In the genomic region with DNA sequence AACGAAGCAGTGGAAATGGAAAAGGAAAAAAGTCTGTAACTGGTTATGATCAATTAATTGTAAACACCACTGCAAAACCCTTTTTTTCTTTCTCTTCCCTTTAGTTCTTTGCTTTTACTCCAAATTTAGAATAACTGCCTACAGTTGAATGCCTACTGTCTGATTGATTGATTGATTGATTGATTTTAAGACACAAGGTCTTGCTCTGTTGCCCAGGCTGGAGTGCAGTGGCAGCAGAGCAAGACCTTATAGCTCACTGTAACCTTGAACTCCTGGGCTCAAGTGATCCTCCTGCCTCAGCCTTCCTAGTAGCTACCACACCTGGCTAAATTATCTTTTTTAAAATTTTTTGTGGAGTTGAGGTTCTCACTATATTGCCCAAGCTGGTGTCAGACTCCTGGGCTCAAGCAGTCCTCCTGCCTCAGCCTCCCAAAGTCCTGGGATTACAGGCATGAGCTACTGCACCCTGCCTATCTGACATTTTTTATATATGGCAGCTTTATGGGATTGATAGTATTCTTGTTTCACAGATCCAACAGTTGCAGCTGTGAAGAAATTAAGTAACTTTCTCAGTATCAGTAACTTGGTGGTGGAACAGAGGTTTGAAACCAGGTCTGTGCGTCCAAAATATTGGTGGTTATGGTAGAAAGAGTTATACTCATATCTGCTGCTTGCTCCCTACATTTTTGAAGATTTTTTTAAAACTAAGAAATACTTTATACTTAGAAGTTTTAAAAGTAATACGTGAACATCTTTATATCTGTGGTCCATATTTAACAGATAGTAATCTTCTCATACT, we compare ENCODE assay signal across 15 cellular contexts. TPM values are rescaled to one million over a fixed set of nuclear protein-coding genes. Genes with fewer than 3 reads are reported as not detected.
A peak's percentile ranks its signal among the peaks of the same experiment; 100 is the strongest.
DNase-seq lines count a peak whose midpoint lies in the region; ATAC-seq lines count a peak whose summit lies in the region.
"Had no signal": no experiment of that assay in that cellular context is flagged by ENCODE, and none has a peak within 500 bp of the region (broad histone marks: within the 10 kb centered on the region; RNA-seq: fewer than 3 reads in every experiment).

No MANE protein-coding gene starts in this region.

- no peak overlapping the region for H3K9ac ChIP-seq in trophoblast cell (ENCODE audit: low read length)

- H3K4me2 ChIP-seq in trophoblast cell (ENCODE audit: low read length): no peak overlapping the region

- H3K36me3 ChIP-seq in trophoblast cell (ENCODE audit: control insufficient read depth in 1 of 2, insufficient read depth in 2 of 2, low read length in 2 of 2): peaks cover 0 to 8% of the 10 kb centered on the region in 2 experiments

- H2BK12ac ChIP-seq in trophoblast cell (ENCODE audit: low read length): no peak overlapping the region

- no peak overlapping the region for H3K18ac ChIP-seq in trophoblast cell (ENCODE audit: low read length)

- H3K27me3 Mint-ChIP-seq in activated naive CD4-positive, alpha-beta T cell treated with anti-CD3 and anti-CD28 coated beads, Interleukin-2, amount 50 U/mL, for 24 hours: no peaks in the 10 kb centered on the region
- no peaks in the 10 kb centered on the region for H3K27me3 Mint-ChIP-seq in T-helper 17 cell
- H3K27me3 Mint-ChIP-seq in activated CD4-positive, alpha-beta memory T cell treated with anti-CD3 and anti-CD28 coated beads for 36 hours: no peaks in the 10 kb centered on the region
- H3K27me3 Mint-ChIP-seq: activated CD8-positive, alpha-beta memory T cell treated with anti-CD3 and anti-CD28 coated beads, Interleukin-2, amount 10 ng/mL, durations not matched to agents 7 days and 5 days had no signal

- H3K4me1 Mint-ChIP-seq in activated naive CD4-positive, alpha-beta T cell treated with anti-CD3 and anti-CD28 coated beads, Interleukin-2, amount 50 U/mL, for 24 hours: peaks cover 57% of the 10 kb centered on the region
- peaks cover 28% of the 10 kb centered on the region for H3K4me1 Mint-ChIP-seq in T-helper 17 cell
- peaks cover 58% of the 10 kb centered on the region for H3K4me1 Mint-ChIP-seq in activated CD4-positive, alpha-beta memory T cell treated with anti-CD3 and anti-CD28 coated beads for 36 hours (ENCODE audit: low read depth)

- peaks cover 1% of the 10 kb centered on the region for H3K36me3 Mint-ChIP-seq in activated naive CD4-positive, alpha-beta T cell treated with anti-CD3 and anti-CD28 coated beads, Interleukin-2, amount 50 U/mL, for 24 hours
- no peaks in the 10 kb centered on the region for H3K36me3 Mint-ChIP-seq in T-helper 17 cell (ENCODE audit: low read depth)
- H3K36me3 Mint-ChIP-seq in activated CD4-positive, alpha-beta memory T cell treated with anti-CD3 and anti-CD28 coated beads for 36 hours: peaks cover 7% of the 10 kb centered on the region

- H3K9me3 ChIP-seq in T-helper 17 cell (ENCODE audit: control insufficient read depth, low read length, poor library complexity, severe bottlenecking): no peaks in the 10 kb centered on the region
- H3K9me3 ChIP-seq in trophoblast cell (ENCODE audit: insufficient read depth, low read depth, low read length): no peaks in the 10 kb centered on the region

- no peak overlapping the region for H2AK5ac ChIP-seq in trophoblast cell (ENCODE audit: low read length)

- ATAC-seq in GM21723 (IDR thresholded peaks at IDR 0.05; ENCODE audit: unreplicated experiment): peak; percentile 44
- no peak for ATAC-seq in T-helper 17 cell
- ATAC-seq in GM19023 (IDR thresholded peaks at IDR 0.05; ENCODE audit: unreplicated experiment): no peak
- ATAC-seq in HG02588 (IDR thresholded peaks at IDR 0.05; ENCODE audit: unreplicated experiment): no peak
- ATAC-seq: activated CD8-positive, alpha-beta memory T cell treated with anti-CD3 and anti-CD28 coated beads, Interleukin-2, amount 10 ng/mL, durations not matched to agents 7 days and 5 days had no signal

- H3K79me2 ChIP-seq in trophoblast cell (ENCODE audit: control insufficient read depth, insufficient read depth, low read length, poor library complexity): peaks cover 24% of the 10 kb centered on the region

- peaks cover 6% of the 10 kb centered on the region for H3K79me1 ChIP-seq in trophoblast cell (ENCODE audit: low read length)

- peaks cover 12 to 14% of the 10 kb centered on the region in 2 experiments for H3K4me1 ChIP-seq in trophoblast cell (ENCODE audit: control insufficient read depth in 1 of 2, insufficient read depth in 2 of 2, low read length in 2 of 2)

- H3K4me3 Mint-ChIP-seq in activated naive CD4-positive, alpha-beta T cell treated with anti-CD3 and anti-CD28 coated beads, Interleukin-2, amount 50 U/mL, for 24 hours: no peak overlapping the region
- H3K4me3 Mint-ChIP-seq in T-helper 17 cell: no peak overlapping the region
- no peak overlapping the region for H3K4me3 Mint-ChIP-seq in activated CD4-positive, alpha-beta memory T cell treated with anti-CD3 and anti-CD28 coated beads for 36 hours
- H3K4me3 Mint-ChIP-seq: activated CD8-positive, alpha-beta memory T cell treated with anti-CD3 and anti-CD28 coated beads, Interleukin-2, amount 10 ng/mL, durations not matched to agents 7 days and 5 days had no signal

- H3K23ac ChIP-seq in trophoblast cell (ENCODE audit: low read length): no peak overlapping the region

- H3K4me3 ChIP-seq in trophoblast cell (ENCODE audit: low read depth, low read length): no peak overlapping the region

- CTCF ChIA-PET in activated CD4-positive, alpha-beta memory T cell treated with anti-CD3 and anti-CD28 coated beads for 36 hours (lab: Charles Lee): interaction anchor here (0.7 kb wide), 2 partner anchors 236 to 265 kb away, joined by 3 to 4 read pairs; no protein-coding TSS in a partner anchor

- no peak overlapping the region for H2BK5ac ChIP-seq in trophoblast cell (ENCODE audit: low read depth, low read length, poor library complexity)

- H3K9me3 Mint-ChIP-seq in activated naive CD4-positive, alpha-beta T cell treated with anti-CD3 and anti-CD28 coated beads, Interleukin-2, amount 50 U/mL, for 24 hours: no peaks in the 10 kb centered on the region
- H3K9me3 Mint-ChIP-seq in activated CD4-positive, alpha-beta memory T cell treated with anti-CD3 and anti-CD28 coated beads for 36 hours: no peaks in the 10 kb centered on the region

- no peak overlapping the region for H4K8ac ChIP-seq in trophoblast cell (ENCODE audit: low read depth, low read length)

- no peak overlapping the region for H4K91ac ChIP-seq in trophoblast cell (ENCODE audit: low read depth, low read length)

- H3K27ac ChIP-seq in trophoblast cell (ENCODE audit: low read depth, low read length): no peak overlapping the region

- H2BK120ac ChIP-seq in trophoblast cell (ENCODE audit: insufficient read depth, low read length, poor library complexity): no peak overlapping the region

- WGBS in trophoblast cell (ENCODE audit: extremely low coverage, insufficient coverage, insufficient read length): no CpG with 5 or more reads among the region's 3 CpGs

- H3K27ac Mint-ChIP-seq in activated naive CD4-positive, alpha-beta T cell treated with anti-CD3 and anti-CD28 coated beads, Interleukin-2, amount 50 U/mL, for 24 hours: peak overlapping the region; percentile 51
- H3K27ac Mint-ChIP-seq in T-helper 17 cell: peak overlapping the region; percentile 85
- no peak overlapping the region for H3K27ac Mint-ChIP-seq in activated CD4-positive, alpha-beta memory T cell treated with anti-CD3 and anti-CD28 coated beads for 36 hours
- H3K27ac Mint-ChIP-seq: activated CD8-positive, alpha-beta memory T cell treated with anti-CD3 and anti-CD28 coated beads, Interleukin-2, amount 10 ng/mL, durations not matched to agents 7 days and 5 days had no signal

- no peak overlapping the region for H4K12ac ChIP-seq in trophoblast cell (ENCODE audit: low read depth, low read length)

- no peak for DNase-seq in activated naive CD4-positive, alpha-beta T cell treated with anti-CD3 and anti-CD28 coated beads, Interleukin-2, amount 50 U/mL, for 16 hours
- DNase-seq in T-helper 17 cell (no peak), trophoblast cell (no peak)
- DNase-seq in activated CD4-positive, alpha-beta memory T cell treated with anti-CD3 and anti-CD28 coated beads for 36 hours: no peak
- DNase-seq: activated CD8-positive, alpha-beta memory T cell treated with anti-CD3 and anti-CD28 coated beads, Interleukin-2, amount 10 ng/mL, durations not matched to agents 7 days and 5 days; activated naive CD4-positive, alpha-beta T cell; COR-L47; dermis blood vessel endothelial cell; NCI-H2227 treated with DMSO at 0.1 percent for 48 hours; NK-92 treated with Interleukin-12 subunit alpha and Interleukin-12 subunit beta, amount 100 ng/mL, for 24 hours; T-helper 1 cell had no signal

- H3K14ac ChIP-seq in trophoblast cell (ENCODE audit: low read length): no peak overlapping the region

- H2AFZ ChIP-seq in trophoblast cell (ENCODE audit: insufficient read depth, low read length, poor library complexity): no peak overlapping the region

- intact Hi-C loops in activated CD4-positive, alpha-beta memory T cell treated with anti-CD3 and anti-CD28 coated beads for 36 hours (cut with micrococcal nuclease): no loop called here

- no peaks in the 10 kb centered on the region for H3K27me3 ChIP-seq in trophoblast cell (ENCODE audit: insufficient read depth, low read length)

- peak overlapping the region; percentile 83 for H3K4ac ChIP-seq in trophoblast cell (ENCODE audit: low read depth, low read length)

- POLR2A ChIA-PET in activated CD4-positive, alpha-beta memory T cell treated with anti-CD3 and anti-CD28 coated beads for 36 hours (lab: Charles Lee): no interaction called here

RNA-seq across cellular contexts. Expression of gene UBE2K, which starts 12.4 kb away (rescaled TPM):
- 10 to 100 TPM; 43.4 to 49.8 TPM for total RNA-seq in T-helper 17 cell
- 243 and 250 TPM in 2 replicates for polyA plus RNA-seq in trophoblast cell (2013)
- 10 to 100 TPM; 81.4 to 83.5 TPM for total RNA-seq in activated CD4-positive, alpha-beta memory T cell treated with anti-CD3 and anti-CD28 coated beads for 36 hours
